In genomic region chr20:41028359-41029149, GRCh38 we compare ENCODE assay signal across 1 cellular context.
TF ChIP-seq lines count a peak whose summit lies in the region.

TOP1 (plus strand) TSS chr20:41028822; CDS start chr20:41029068, 246 bp downstream.

TF ChIP-seq in HepG2, 621 proteins besides CTCF, POLR2A, EP300 and RAD21 (continued from another document and continues in another):
- TF ChIP-seq DRAP1 (CRISPR knock-in tag; IDR thresholded peaks at IDR 0.05) (peak; percentile 99), ZNF761 (CRISPR knock-in tag; conservative IDR thresholded peaks at IDR 0.05) (peak; percentile 95), AKNA (CRISPR knock-in tag; IDR thresholded peaks at IDR 0.05; ENCODE audit: borderline replicate concordance) (peak; percentile 69; the same call in 1 of the 2 replicates), MTF1 (CRISPR knock-in tag; IDR thresholded peaks at IDR 0.05) (peak; percentile 37; the same call in 1 of the 2 replicates), ZBTB21 (CRISPR knock-in tag; IDR thresholded peaks at IDR 0.05) (no peak; the same call in 1 of the 2 replicates), CEBPG (CRISPR knock-in tag; IDR thresholded peaks at IDR 0.05) (peak; percentile 89), SMC3 (IDR thresholded peaks at IDR 0.05; ENCODE audit: low read length) (peak; percentile 9; the same call in 1 of the 2 replicates), ZNF784 (CRISPR knock-in tag; IDR thresholded peaks at IDR 0.05; ENCODE audit: borderline replicate concordance) (peak; percentile 83; the same call in 1 of the 2 replicates), CBX5 (CRISPR knock-in tag; IDR thresholded peaks at IDR 0.05; ENCODE audit: borderline replicate concordance) (no peak; the same call in 1 of the 2 replicates), PHF21A (CRISPR knock-in tag; IDR thresholded peaks at IDR 0.05) (peak; percentile 65; the same call in 1 of the 2 replicates), AFF4 (CRISPR knock-in tag; IDR thresholded peaks at IDR 0.05) (peak; percentile 79), SNRNP70 (IDR thresholded peaks at IDR 0.05; ENCODE audit: low read depth, low read length) (no peak), ZNF775 (CRISPR knock-in tag; IDR thresholded peaks at IDR 0.05; ENCODE audit: borderline replicate concordance) (no peak; the same call in 1 of the 2 replicates), FUBP1 (CRISPR knock-in tag; IDR thresholded peaks at IDR 0.05; ENCODE audit: borderline replicate concordance) (no peak), FOXO1 (CRISPR knock-in tag; IDR thresholded peaks at IDR 0.05) (no peak), HIC2 (CRISPR knock-in tag; IDR thresholded peaks at IDR 0.05; ENCODE audit: low read depth) (0 out of 2 replicates have a peak, but pooled peaks have one; percentile 15), ZNF598 (CRISPR knock-in tag; IDR thresholded peaks at IDR 0.05; ENCODE audit: borderline replicate concordance) (peak; percentile 52), NPAS2 (CRISPR knock-in tag; IDR thresholded peaks at IDR 0.05; ENCODE audit: borderline replicate concordance) (no peak), JUNB (CRISPR knock-in tag; IDR thresholded peaks at IDR 0.05; ENCODE audit: borderline replicate concordance) (no peak), ZNF639 (CRISPR knock-in tag; conservative IDR thresholded peaks at IDR 0.05) (no peak; the same call in 1 of the 2 replicates), ZBTB8A (CRISPR knock-in tag; IDR thresholded peaks at IDR 0.05; ENCODE audit: borderline replicate concordance, low read depth) (no peak; the same call in 1 of the 2 replicates), ZBTB49 (CRISPR knock-in tag; IDR thresholded peaks at IDR 0.05; ENCODE audit: borderline replicate concordance) (peak; percentile 69; the same call in 1 of the 2 replicates), KMT2A (CRISPR knock-in tag; IDR thresholded peaks at IDR 0.05) (peak; percentile 95), UBTF (CRISPR knock-in tag; IDR thresholded peaks at IDR 0.05) (peak; percentile 96)
